Comparison of ENCODE assay signal across 24 cellular contexts in the genomic region with DNA sequence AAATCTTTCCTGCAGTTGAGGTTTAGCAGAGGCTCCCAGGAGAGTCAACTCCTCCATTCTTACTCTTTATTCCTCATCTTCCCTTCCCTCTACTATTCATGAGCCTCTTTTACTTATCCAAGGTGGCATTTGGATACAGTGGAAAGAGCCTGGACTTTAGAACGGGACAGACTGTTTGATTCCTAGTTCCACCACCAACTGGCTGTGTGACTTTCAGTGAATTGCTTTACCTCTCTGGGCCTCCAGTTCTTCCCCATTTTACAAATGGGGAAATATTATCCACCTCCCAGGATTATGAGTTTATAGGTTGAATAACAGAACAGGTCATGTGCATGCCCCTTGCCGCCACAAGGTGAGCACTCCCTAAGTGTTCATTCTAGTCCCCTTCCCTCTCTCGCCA.
"Had no signal": no experiment of that assay in that cellular context is flagged by ENCODE, and none has a peak within 500 bp of the region (broad histone marks: within the 10 kb centered on the region; RNA-seq: fewer than 3 reads in every experiment).

No MANE protein-coding gene starts in this region.

- DNase-seq: dermis blood vessel endothelial cell; dorsolateral prefrontal cortex; effector CD4-positive, alpha-beta T cell; effector memory CD4-positive, alpha-beta T cell; erythroblast; esophagus squamous epithelium; foreskin fibroblast; foreskin melanocyte; gastrocnemius medialis; glutamatergic neuron; heart right ventricle; hippocampal formation; left cardiac atrium; left lung; left ventricle myocardium superior; lower lobe of right lung; mesendoderm; midbrain had no signal

- H3K27me3 ChIP-seq: esophagus squamous epithelium, gastrocnemius medialis, left lung had no signal

- H3K4me3 ChIP-seq: coronary artery, dorsolateral prefrontal cortex, esophagus squamous epithelium, gastrocnemius medialis, heart right ventricle, left lung, lower lobe of right lung had no signal

- FAIRE-seq: colon, endometrium, islet of Langerhans had no signal

- H3K4me1 ChIP-seq: esophagus squamous epithelium, gastrocnemius medialis, heart right ventricle, left lung, lower lobe of right lung had no signal

- H3K9me3 ChIP-seq: gastrocnemius medialis had no signal

- ATAC-seq: esophagus mucosa, gastrocnemius medialis, heart right ventricle, left cardiac atrium, left lung, left ventricle myocardium superior, lower lobe of right lung had no signal

- H3K36me3 ChIP-seq: esophagus squamous epithelium, gastrocnemius medialis, heart right ventricle, left lung, lower lobe of right lung had no signal

- H3K27ac ChIP-seq: coronary artery, dorsolateral prefrontal cortex, epithelial cell of prostate, esophagus squamous epithelium, gastrocnemius medialis, heart right ventricle, left lung, lower lobe of right lung had no signal
